8 cellular contexts compared by ENCODE assay signal in the genomic region with DNA sequence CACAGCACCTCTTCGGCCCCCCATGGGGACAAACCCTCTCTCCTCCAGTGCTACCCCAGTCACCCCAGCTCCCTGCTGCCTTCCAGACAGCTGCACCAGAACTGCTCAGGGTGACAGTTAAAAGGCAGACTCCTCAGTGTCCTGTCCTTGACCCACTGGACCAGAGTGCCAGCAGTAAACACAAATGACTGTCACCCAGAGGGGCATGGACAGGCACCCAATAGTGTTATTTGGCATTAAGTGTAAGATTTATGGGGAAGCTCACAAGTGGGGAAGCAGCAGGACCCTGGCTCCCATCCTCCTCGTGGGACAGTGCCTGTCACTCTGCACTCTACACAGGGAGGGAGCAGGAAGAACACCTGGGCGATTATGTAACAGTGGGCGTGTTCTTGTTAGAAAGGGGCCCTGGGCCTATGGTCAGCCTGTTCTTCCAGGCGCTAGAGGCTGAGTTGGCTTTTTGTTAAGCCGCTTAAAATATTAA. TPM values are rescaled to one million over a fixed set of nuclear protein-coding genes. Genes with fewer than 3 reads are reported as not detected.
A peak's percentile ranks its signal among the peaks of the same experiment; 100 is the strongest.
DNase-seq lines count a peak whose midpoint lies in the region; ATAC-seq and TF ChIP-seq lines count a peak whose summit lies in the region.

No MANE protein-coding gene starts in this region.

- dilution Hi-C loops in IMR-90 (cut with HindIII; ENCODE audit: low sequenced_read_pairs, unreplicated experiment): no loop called here

- no peak overlapping the region for H4K91ac ChIP-seq in IMR-90 (ENCODE audit: insufficient read depth, low read depth, low read length)

- no peak overlapping the region for H3K14ac ChIP-seq in IMR-90 (replicated peaks; ENCODE audit: low read depth, low read length)

- TF ChIP-seq POLR2A in IMR-90 (IDR thresholded peaks at IDR 0.05; ENCODE audit: low read depth, low read length): no peak

- H2BK120ac ChIP-seq in IMR-90 (ENCODE audit: low read depth, low read length) (no peak overlapping the region), mesendoderm (ENCODE audit: low read depth, low read length) (no peak overlapping the region)

- no peaks in the 10 kb centered on the region for H3K9me3 ChIP-seq in IMR-90 (ENCODE audit: control insufficient read depth, insufficient read depth, low read length)

- TF ChIP-seq RAD21 in IMR-90 (IDR thresholded peaks at IDR 0.05; ENCODE audit: low read length): no peak

- CTCF ChIA-PET in IMR-90 (lab: Yijun Ruan, JAX): no interaction called here

- H3K4me1 ChIP-seq in IMR-90 (ENCODE audit: control insufficient read depth, insufficient read depth, low read length): peaks cover 4% of the 10 kb centered on the region; the same call in 1 of the 2 replicates
- H3K4me1 ChIP-seq in mesendoderm (ENCODE audit: control insufficient read depth, low read depth, low read length): peaks cover 7% of the 10 kb centered on the region

- in situ Hi-C loops in IMR-90 (cut with MboI; ENCODE audit: low sequenced_read_pairs): loop anchor here (10.0 kb wide), 1 partner anchor 213 kb away; the partner anchor contains the start of gene RPL3

- POLR2A ChIA-PET in IMR-90 (lab: Charles Lee; ENCODE audit: unreplicated experiment): interaction anchor here (1.4 kb wide), 1 partner anchor 209 kb away, joined by 5 read pairs; no protein-coding TSS in a partner anchor

- no peak overlapping the region for H2BK20ac ChIP-seq in IMR-90 (ENCODE audit: low read depth, low read length)

- TF ChIP-seq CTCF in C4-2B (conservative IDR thresholded peaks at IDR 0.05) (no peak), IMR-90 (conservative IDR thresholded peaks at IDR 0.05; ENCODE audit: low read depth, low read length) (no peak)

- intact Hi-C loops in IMR-90 (cut with micrococcal nuclease): loop anchor here (10.0 kb wide), 1 partner anchor 123 kb away; no protein-coding TSS in a partner anchor
- intact Hi-C loops in activated T-helper 2 cell treated with anti-CD3 and anti-CD28 coated beads, Interferon-gamma antibody, Interleukin-2, Interleukin-4, amounts not matched to agents 10 μg/mL and 5 μg/mL and 100 μg/mL, durations not matched to agents 14 hours and 24 hours and 36 hours (cut with micrococcal nuclease): no loop called here

- H2AK5ac ChIP-seq in IMR-90 (ENCODE audit: low read depth, low read length) (no peak overlapping the region), mesendoderm (ENCODE audit: low read length) (no peak overlapping the region)

- no peak overlapping the region for H3K4me3 Mint-ChIP-seq in activated T-helper 2 cell treated with anti-CD3 and anti-CD28 coated beads, Interferon-gamma antibody, Interleukin-2, Interleukin-4, amounts not matched to agents 10 μg/mL and 5 μg/mL and 100 μg/mL, durations not matched to agents 14 hours and 24 hours and 36 hours (ENCODE audit: low read depth)

- H3K56ac ChIP-seq in IMR-90 (ENCODE audit: extremely low read depth, insufficient read depth, low read length): no peak overlapping the region
- no peak overlapping the region for H3K56ac ChIP-seq in mesendoderm (ENCODE audit: low read length)

- H4K8ac ChIP-seq in IMR-90 (ENCODE audit: low read depth in 2 of 2, low read length in 2 of 2): no peak overlapping the region
- no peak overlapping the region for H4K8ac ChIP-seq in mesendoderm (ENCODE audit: low read depth, low read length)

- H2BK15ac ChIP-seq in IMR-90 (ENCODE audit: low read depth, low read length): no peak overlapping the region
- H2BK15ac ChIP-seq in mesendoderm (replicated peaks; ENCODE audit: low read depth): no peak overlapping the region

- no peak overlapping the region for H3K4ac ChIP-seq in IMR-90 (ENCODE audit: low read depth, low read length)
- H3K4ac ChIP-seq in mesendoderm (ENCODE audit: low read depth, low read length): no peak overlapping the region

- no peaks in the 10 kb centered on the region for H3K27me3 Mint-ChIP-seq in activated T-helper 2 cell treated with anti-CD3 and anti-CD28 coated beads, Interferon-gamma antibody, Interleukin-2, Interleukin-4, amounts not matched to agents 10 μg/mL and 5 μg/mL and 100 μg/mL, durations not matched to agents 14 hours and 24 hours and 36 hours (ENCODE audit: low read depth)

- H3K9ac ChIP-seq in IMR-90 (ENCODE audit: low read depth, low read length): no peak overlapping the region
- H3K9ac ChIP-seq in mesendoderm (ENCODE audit: low read length): no peak overlapping the region

- BruUV-seq in IMR-90 (replicated peaks; lab: Mats Ljungman, UMichigan): no TSS peak

- no peak overlapping the region for H3K23ac ChIP-seq in IMR-90 (ENCODE audit: low read depth, low read length)
- no peak overlapping the region for H3K23ac ChIP-seq in mesendoderm (ENCODE audit: low read length)

- H3K79me1 ChIP-seq in IMR-90 (ENCODE audit: low read depth in 1 of 2, low read length in 2 of 2) (peaks cover 23 to 87% of the 10 kb centered on the region in 2 experiments), mesendoderm (ENCODE audit: low read length) (peaks cover 33% of the 10 kb centered on the region)

- H3K18ac ChIP-seq in IMR-90 (ENCODE audit: low read depth, low read length): no peak overlapping the region
- no peak overlapping the region for H3K18ac ChIP-seq in mesendoderm (ENCODE audit: low read length)

- H3K79me2 ChIP-seq in mesendoderm (ENCODE audit: control insufficient read depth, insufficient read depth, low read length): peaks cover 27% of the 10 kb centered on the region

- no CpG with 5 or more reads among the region's 6 CpGs for WGBS in IMR-90 (ENCODE audit: extremely low coverage in 2 of 2, insufficient read length in 1 of 2), 2 experiments
- WGBS in mesendoderm (ENCODE audit: extremely low coverage, insufficient coverage, low lambda C conversion rate): no CpG with 5 or more reads among the region's 6 CpGs

- no peak for ATAC-seq in IMR-90 (ENCODE audit: low read depth)
- no peak for ATAC-seq in GM19395 (IDR thresholded peaks at IDR 0.05; ENCODE audit: unreplicated experiment)
- no peak for ATAC-seq in HG02970 (IDR thresholded peaks at IDR 0.05; ENCODE audit: low FRiP score, unreplicated experiment)

- DNase-seq in IMR-90: peak; percentile 27
- no peak for DNase-seq in activated T-helper 2 cell treated with anti-CD3 and anti-CD28 coated beads, Interferon-gamma antibody, Interleukin-2, Interleukin-4, amounts not matched to agents 10 μg/mL and 5 μg/mL and 100 μg/mL, durations not matched to agents 14 hours and 24 hours and 36 hours (ENCODE audit: low spot score)
- DNase-seq in mesendoderm: peak; percentile 63
- DNase-seq in COR-L47 (lab: John Stamatoyannopoulos, UW): no peak
- no peak for DNase-seq in SKM-1 (lab: John Stamatoyannopoulos, UW; ENCODE audit: unreplicated experiment)

- peaks cover 6% of the 10 kb centered on the region; the same call in 1 of the 2 replicates for H3K9me1 ChIP-seq in IMR-90 (ENCODE audit: insufficient read depth, low read length)

- H2BK5ac ChIP-seq in IMR-90 (ENCODE audit: low read depth, low read length, poor library complexity, severe bottlenecking): no peak overlapping the region
- H2BK5ac ChIP-seq in mesendoderm (ENCODE audit: low read length): no peak overlapping the region

- H3K36me3 ChIP-seq in IMR-90 (ENCODE audit: control insufficient read depth, insufficient read depth, low read length) (peaks cover 29% of the 10 kb centered on the region), mesendoderm (ENCODE audit: control insufficient read depth, insufficient read depth, low read length) (peaks cover 24% of the 10 kb centered on the region)

- no peak overlapping the region for H3K4me3 ChIP-seq in IMR-90 (ENCODE audit: insufficient read depth, low read depth, low read length)
- H3K4me3 ChIP-seq in mesendoderm (ENCODE audit: low read length): no peak overlapping the region

- no peak overlapping the region for H2AK9ac ChIP-seq in IMR-90 (replicated peaks; ENCODE audit: low read depth, low read length, poor library complexity)

- H3K4me2 ChIP-seq in IMR-90 (ENCODE audit: low read depth, low read length): no peak overlapping the region
- H3K4me2 ChIP-seq in mesendoderm (ENCODE audit: low read length): no peak overlapping the region

- H4K20me1 ChIP-seq in IMR-90 (ENCODE audit: insufficient read depth, low read length): peaks cover 83% of the 10 kb centered on the region

- peaks cover 70% of the 10 kb centered on the region for H3K4me1 Mint-ChIP-seq in activated T-helper 2 cell treated with anti-CD3 and anti-CD28 coated beads, Interferon-gamma antibody, Interleukin-2, Interleukin-4, amounts not matched to agents 10 μg/mL and 5 μg/mL and 100 μg/mL, durations not matched to agents 14 hours and 24 hours and 36 hours (ENCODE audit: low read depth)

- H3K27me3 ChIP-seq in IMR-90 (ENCODE audit: control insufficient read depth, insufficient read depth, low read length) (no peaks in the 10 kb centered on the region), mesendoderm (ENCODE audit: insufficient read depth, low read length, poor library complexity) (no peaks in the 10 kb centered on the region)

- H4K5ac ChIP-seq in IMR-90 (ENCODE audit: low read depth, low read length) (no peak overlapping the region), mesendoderm (ENCODE audit: low read length) (no peak overlapping the region)

- no peak overlapping the region for H2AFZ ChIP-seq in IMR-90 (replicated peaks; ENCODE audit: low read length, poor library complexity)

- H3K9me3 Mint-ChIP-seq in activated T-helper 2 cell treated with anti-CD3 and anti-CD28 coated beads, Interferon-gamma antibody, Interleukin-2, Interleukin-4, amounts not matched to agents 10 μg/mL and 5 μg/mL and 100 μg/mL, durations not matched to agents 14 hours and 24 hours and 36 hours: no peaks in the 10 kb centered on the region

- peak overlapping the region; percentile 70 for H3K27ac Mint-ChIP-seq in activated T-helper 2 cell treated with anti-CD3 and anti-CD28 coated beads, Interferon-gamma antibody, Interleukin-2, Interleukin-4, amounts not matched to agents 10 μg/mL and 5 μg/mL and 100 μg/mL, durations not matched to agents 14 hours and 24 hours and 36 hours

- peak overlapping the region; percentile 85 for H3K27ac ChIP-seq in C4-2B
- no peak overlapping the region for H3K27ac ChIP-seq in IMR-90 (ENCODE audit: insufficient read depth, low read length)
- no peak overlapping the region for H3K27ac ChIP-seq in mesendoderm (ENCODE audit: low read depth, low read length)

- H3K36me3 Mint-ChIP-seq in activated T-helper 2 cell treated with anti-CD3 and anti-CD28 coated beads, Interferon-gamma antibody, Interleukin-2, Interleukin-4, amounts not matched to agents 10 μg/mL and 5 μg/mL and 100 μg/mL, durations not matched to agents 14 hours and 24 hours and 36 hours (ENCODE audit: low read depth): peaks cover 86% of the 10 kb centered on the region

RNA-seq across cellular contexts. Expression of gene RPS19BP1, which starts 5.0 kb away (rescaled TPM):
- total RNA-seq in IMR-90 (2012; rRNA removed): 33.0 and 33.6 TPM in 2 replicates
- 95.4 and 117 TPM in 2 replicates for polyA plus RNA-seq in IMR-90 (2012; rRNA removed)
- 117 and 206 TPM in 2 replicates for polyA plus RNA-seq in IMR-90 (2012; cell fraction: cytosol; rRNA removed)
- polyA plus RNA-seq in IMR-90 (2012; cell fraction: nucleus; rRNA removed; ENCODE audit: low replicate concordance): 65.7 and 74.5 TPM in 2 replicates
- 76.9 and 78.4 TPM in 2 replicates for total RNA-seq in activated T-helper 2 cell treated with anti-CD3 and anti-CD28 coated beads, Interferon-gamma antibody, Interleukin-2, Interleukin-4, amounts not matched to agents 10 μg/mL and 5 μg/mL and 100 μg/mL, durations not matched to agents 14 hours and 24 hours and 36 hours
- polyA plus RNA-seq in mesendoderm (2013, experiment 1 of 2): 84.4 TPM
- polyA plus RNA-seq in mesendoderm (2013, experiment 2 of 2): 84.3 TPM

RNA-seq across cellular contexts. Expression of gene ATF4, which starts 7.2 kb away (rescaled TPM):
- 136 and 148 TPM in 2 replicates for total RNA-seq in IMR-90 (2012; rRNA removed)
- 662 and 949 TPM in 2 replicates for polyA plus RNA-seq in IMR-90 (2012; rRNA removed)
- 533 and 881 TPM in 2 replicates for polyA plus RNA-seq in IMR-90 (2012; cell fraction: cytosol; rRNA removed)
- polyA plus RNA-seq in IMR-90 (2012; cell fraction: nucleus; rRNA removed; ENCODE audit: low replicate concordance): 1,013 and 1,510 TPM in 2 replicates
- total RNA-seq in activated T-helper 2 cell treated with anti-CD3 and anti-CD28 coated beads, Interferon-gamma antibody, Interleukin-2, Interleukin-4, amounts not matched to agents 10 μg/mL and 5 μg/mL and 100 μg/mL, durations not matched to agents 14 hours and 24 hours and 36 hours: 339 and 348 TPM in 2 replicates
- 631 TPM for polyA plus RNA-seq in mesendoderm (2013, experiment 1 of 2)
- 629 TPM for polyA plus RNA-seq in mesendoderm (2013, experiment 2 of 2)

RNA-seq across cellular contexts. Expression of gene MIEF1, which starts 25.4 kb away (rescaled TPM):
- 9.7 and 12.2 TPM in 2 replicates for total RNA-seq in IMR-90 (2012; rRNA removed)
- 15.0 and 16.9 TPM in 2 replicates for polyA plus RNA-seq in IMR-90 (2012; rRNA removed)
- 9.7 and 13.5 TPM in 2 replicates for polyA plus RNA-seq in IMR-90 (2012; cell fraction: cytosol; rRNA removed)
- 8.6 and 12.3 TPM in 2 replicates for polyA plus RNA-seq in IMR-90 (2012; cell fraction: nucleus; rRNA removed; ENCODE audit: low replicate concordance)
- 46.9 and 47.5 TPM in 2 replicates for total RNA-seq in activated T-helper 2 cell treated with anti-CD3 and anti-CD28 coated beads, Interferon-gamma antibody, Interleukin-2, Interleukin-4, amounts not matched to agents 10 μg/mL and 5 μg/mL and 100 μg/mL, durations not matched to agents 14 hours and 24 hours and 36 hours
- 28.6 TPM for polyA plus RNA-seq in mesendoderm (2013, experiment 1 of 2)
- 28.4 TPM for polyA plus RNA-seq in mesendoderm (2013, experiment 2 of 2)

RNA-seq across cellular contexts. Expression of gene CACNA1I, which starts 43.0 kb away (rescaled TPM):
- total RNA-seq in IMR-90 (2012; rRNA removed): under 0.01 TPM in 1 of 2 replicates, not detected in the other
- polyA plus RNA-seq in IMR-90 (2012; rRNA removed): 0.01 and 0.02 TPM in 2 replicates
- polyA plus RNA-seq in IMR-90 (2012; cell fraction: cytosol; rRNA removed): 0.01 TPM in 2 replicates
- 0.03 and 0.05 TPM in 2 replicates for polyA plus RNA-seq in IMR-90 (2012; cell fraction: nucleus; rRNA removed; ENCODE audit: low replicate concordance)
- total RNA-seq in activated T-helper 2 cell treated with anti-CD3 and anti-CD28 coated beads, Interferon-gamma antibody, Interleukin-2, Interleukin-4, amounts not matched to agents 10 μg/mL and 5 μg/mL and 100 μg/mL, durations not matched to agents 14 hours and 24 hours and 36 hours: 0.09 TPM in 2 replicates
- 0.21 TPM for polyA plus RNA-seq in mesendoderm (2013, experiment 1 of 2)
- polyA plus RNA-seq in mesendoderm (2013, experiment 2 of 2): 0.21 TPM

Comparison
In these comparisons a context has a peak if more than half of its experiments do, and no peak if none do; other contexts are left out.
1. DNase-seq: peak in IMR-90 (single experiment) and mesendoderm (single experiment); none in activated T-helper 2 cell treated with anti-CD3 and anti-CD28 coated beads, Interferon-gamma antibody, Interleukin-2, Interleukin-4, amounts not matched to agents 10 μg/mL and 5 μg/mL and 100 μg/mL, durations not matched to agents 14 hours and 24 hours and 36 hours (single experiment), COR-L47 (single experiment) and SKM-1 (single experiment).